In genomic region chr17:80008383-80008840, GRCh38 we compare ENCODE assay signal across 8 cellular contexts. TPM values are rescaled to one million over a fixed set of nuclear protein-coding genes. Genes with fewer than 3 reads are reported as not detected.
A peak's percentile ranks its signal among the peaks of the same experiment; 100 is the strongest.
DNase-seq lines count a peak whose midpoint lies in the region; ATAC-seq and TF ChIP-seq lines count a peak whose summit lies in the region.

No MANE protein-coding gene starts in this region.

- peak; percentile 86 for DNase-seq in DMS153 treated with DMSO at 0.1 percent for 48 hours (lab: John Stamatoyannopoulos, UW; ENCODE audit: unreplicated experiment)
- peak; percentile 64 for DNase-seq in LNCaP clone FGC (ENCODE audit: low read depth)
- DNase-seq in RPMI8226: peak; percentile 86
- DNase-seq in activated T-helper 1 cell treated with Interleukin-2 at 50 U/mL for 16 hours (ENCODE audit: low read depth): peak; percentile 57
- DNase-seq in fibroblast of peridontal ligament (ENCODE audit: extremely low read depth): peak; percentile 39
- DNase-seq in nucleus accumbens (lab: John Stamatoyannopoulos, UW): peak in 34 of 56 donors; percentile 2 to 72 (median 25)
- DNase-seq in thyroid gland: peak; percentile 94

- intact Hi-C loops in thyroid gland (cut with DNase I): loop anchor here (5.0 kb wide), 2 partner anchors 74 to 94 kb away; partner anchors contain the start of gene GAA

- peak; percentile 93 for TF ChIP-seq CTCF in LNCaP clone FGC (IDR thresholded peaks at IDR 0.05; ENCODE audit: control insufficient read depth, extremely low read depth, insufficient read depth)
- TF ChIP-seq CTCF in thyroid gland (IDR thresholded peaks at IDR 0.05): peak; percentile 83 to 98 (median 94)

- peaks cover 8 to 25% of the 10 kb centered on the region in 2 donors for H3K4me1 ChIP-seq in thyroid gland

- H3K27ac ChIP-seq in thyroid gland: peak overlapping the region in 1 of 3 donors; percentile 56

- no peaks in the 10 kb centered on the region for H3K9me3 ChIP-seq in thyroid gland

- TF ChIP-seq POLR2A in thyroid gland (IDR thresholded peaks at IDR 0.05): no peak

- no peaks in the 10 kb centered on the region for H3K27me3 ChIP-seq in thyroid gland

- peaks cover 7 to 14% of the 10 kb centered on the region in 2 donors for H3K36me3 ChIP-seq in thyroid gland

- WGBS in thyroid gland, 2 donors: 13 to 17% methylated on average over 10 to 17 of the region's 17 CpGs

- ATAC-seq in HG03135 (IDR thresholded peaks at IDR 0.05; ENCODE audit: unreplicated experiment): no peak

- H3K4me3 ChIP-seq in LNCaP clone FGC (ENCODE audit: low read depth, low read length) (no peak overlapping the region), thyroid gland (replicated peaks in 1 of 3) (no peak overlapping the region)

RNA-seq across cellular contexts. Expression of gene TBC1D16, which starts 27.3 kb away (rescaled TPM):
- total RNA-seq in thyroid gland: 10 to 100 TPM; 25.4 to 32.2 (median 29.8) TPM

RNA-seq across cellular contexts. Expression of gene CCDC40, which starts 28.0 kb away (rescaled TPM):
- 10 to 100 TPM in 2 of 4 donors, 1 to 10 TPM in 2; 6.7 to 17.3 (median 9.4) TPM for total RNA-seq in thyroid gland

Comparison
In these comparisons a context has a peak if more than half of its experiments do, and no peak if none do; other contexts are left out.
1. DNase-seq: peak in every context shown above with its lines; median percentile 94 in thyroid gland; 86 in DMS153 treated with DMSO at 0.1 percent for 48 hours; 86 in RPMI8226; 64 in LNCaP clone FGC; 57 in activated T-helper 1 cell treated with Interleukin-2 at 50 U/mL for 16 hours; 39 in fibroblast of peridontal ligament; 25 in nucleus accumbens.